12 cellular contexts compared by ENCODE assay signal in the genomic region with DNA sequence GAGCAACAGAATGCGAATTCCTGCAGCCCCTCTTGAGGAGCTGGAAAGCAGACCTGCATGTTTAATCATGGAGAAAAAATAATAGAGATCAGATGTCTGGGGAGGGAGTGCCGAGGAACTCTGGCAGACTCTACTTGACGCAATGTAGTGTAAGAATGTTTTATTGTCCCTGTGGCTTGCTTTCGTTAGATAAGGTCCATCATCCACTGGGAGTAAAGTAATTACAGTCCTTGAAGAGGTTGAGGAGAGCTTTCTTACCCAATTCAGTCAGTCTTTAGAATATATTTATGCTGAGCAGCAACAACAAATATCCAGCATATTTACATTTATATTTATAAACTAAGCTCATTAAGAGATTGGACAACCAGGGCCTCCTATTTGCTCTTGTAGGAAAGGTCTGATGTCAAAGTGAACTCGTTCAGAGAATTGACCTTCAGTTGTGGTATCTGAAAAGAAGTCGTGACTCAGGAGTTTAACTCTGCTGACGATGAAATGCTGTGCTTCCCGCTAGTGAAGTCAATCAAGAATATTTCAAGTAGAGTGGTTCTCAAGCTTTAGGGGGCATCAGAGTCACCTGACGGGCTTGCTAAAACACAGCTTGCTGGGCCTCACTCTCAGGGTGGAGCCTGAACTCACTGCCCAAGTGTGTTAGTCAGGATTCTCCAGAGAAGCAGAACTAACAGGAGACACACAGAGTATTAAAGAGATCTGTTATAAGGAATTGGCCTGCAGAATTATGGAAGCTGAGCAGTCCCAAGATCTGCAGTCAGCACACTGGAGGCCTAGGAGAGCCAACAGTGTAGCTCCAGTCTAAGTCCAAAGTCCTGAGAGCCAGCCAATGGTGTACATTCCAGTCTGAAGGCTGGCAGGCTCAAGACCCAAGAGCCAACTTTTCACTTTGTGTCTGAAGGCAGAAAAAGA.
A peak's percentile ranks its signal among the peaks of the same experiment; 100 is the strongest.
DNase-seq lines count a peak whose midpoint lies in the region; ATAC-seq, FAIRE-seq and TF ChIP-seq lines count a peak whose summit lies in the region.
"Had no signal": no experiment of that assay in that cellular context is flagged by ENCODE, and none has a peak within 500 bp of the region (broad histone marks: within the 10 kb centered on the region; RNA-seq: fewer than 3 reads in every experiment).

No MANE protein-coding gene starts in this region.

- TF ChIP-seq CTCF in heart right ventricle (IDR thresholded peaks at IDR 0.05) (no peak), MM.1S (IDR thresholded peaks at IDR 0.05; ENCODE audit: low read length) (no peak)

- H3K27me3 ChIP-seq in adipocyte (replicated peaks; ENCODE audit: control insufficient read depth, insufficient read depth, low read length) (no peaks in the 10 kb centered on the region), heart right ventricle (no peaks in the 10 kb centered on the region), MM.1S (replicated peaks; ENCODE audit: insufficient read depth, low read length) (no peaks in the 10 kb centered on the region)

- peaks cover 29% of the 10 kb centered on the region for H3K4me1 ChIP-seq in adipocyte (ENCODE audit: control insufficient read depth, insufficient read depth, low read length)
- peaks cover 0 to 7% (median 0%) of the 10 kb centered on the region in 9 donors for H3K4me1 ChIP-seq in heart right ventricle
- H3K4me1 ChIP-seq in MM.1S (ENCODE audit: low read length): peaks cover 9% of the 10 kb centered on the region; the same call in 1 of the 2 replicates

- H3K27ac ChIP-seq in heart right ventricle (peak overlapping the region in 5 of 10 donors; percentile 14 to 66 (median 41)), MM.1S (ENCODE audit: low read length) (no peak overlapping the region)

- H3K9me2 ChIP-seq in MM.1S (replicated peaks; ENCODE audit: insufficient read depth, low read length): no peaks in the 10 kb centered on the region

- H3K9me3 ChIP-seq in adipocyte (ENCODE audit: control insufficient read depth, low read length): no peaks in the 10 kb centered on the region
- H3K9me3 ChIP-seq in heart right ventricle: peaks cover 0 to 13% (median 6%) of the 10 kb centered on the region in 11 donors
- H3K9me3 ChIP-seq in MM.1S (replicated peaks; ENCODE audit: insufficient read depth, low read length): no peaks in the 10 kb centered on the region

- H3K4me2 ChIP-seq in MM.1S (ENCODE audit: low read depth, low read length): no peak overlapping the region

- peak in 7 of 8 donors; percentile 36 to 67 (median 58) for ATAC-seq in heart right ventricle
- no peak for ATAC-seq in HG03571 (IDR thresholded peaks at IDR 0.05; ENCODE audit: unreplicated experiment)
- ATAC-seq in esophagus mucosa: no peak

- no peak for FAIRE-seq in HTR-8/SVneo (lab: Jason Lieb, UNC)
- FAIRE-seq: endometrium, GM12891 had no signal

- H3K4me3 ChIP-seq in adipocyte (ENCODE audit: low read length) (peak overlapping the region; percentile 36), heart right ventricle (no peak overlapping the region), MM.1S (ENCODE audit: low read length) (no peak overlapping the region)

- WGBS in heart right ventricle, 2 donors: 66 to 70% methylated on average over 9 of the region's 9 CpGs

- no peaks in the 10 kb centered on the region for H4K20me1 ChIP-seq in MM.1S (ENCODE audit: insufficient read depth, low read length)

- peak overlapping the region; percentile 31 for H3K9ac ChIP-seq in adipocyte (ENCODE audit: low read length)
- no peak overlapping the region for H3K9ac ChIP-seq in MM.1S (ENCODE audit: low read length)

- H3K36me3 ChIP-seq in adipocyte (ENCODE audit: control insufficient read depth, insufficient read depth, low read length, severe bottlenecking): no peaks in the 10 kb centered on the region
- no peaks in the 10 kb centered on the region for H3K36me3 ChIP-seq in heart right ventricle
- H3K36me3 ChIP-seq in MM.1S (replicated peaks; ENCODE audit: insufficient read depth, low read length): no peaks in the 10 kb centered on the region

- H2AFZ ChIP-seq in MM.1S (ENCODE audit: low read length): no peak overlapping the region

- intact Hi-C loops in heart right ventricle (cut with DNase I) (no loop called here), posterior vena cava (cut with DNase I) (no loop called here)

- DNase-seq in GM03348 (ENCODE audit: low spot score) (peak; percentile 82), adipocyte (ENCODE audit: low read depth) (peak; percentile 72), heart right ventricle (peak in 1 of 2 donors; percentile 7), posterior vena cava (ENCODE audit: low spot score) (peak; percentile 80), HTR-8/SVneo (ENCODE audit: insufficient read length, low spot score) (no peak), MM.1S (no peak)
- DNase-seq: Calu3, NCI-H446 had no signal

- no peaks in the 10 kb centered on the region for H3F3A ChIP-seq in MM.1S (ENCODE audit: insufficient read depth, low read length)

- H3K79me2 ChIP-seq in MM.1S (ENCODE audit: low read length): no peaks in the 10 kb centered on the region

Comparison
In these comparisons a context has a peak if more than half of its experiments do, and no peak if none do; other contexts are left out.
1. DNase-seq: peak in GM03348 (single experiment), adipocyte (single experiment) and posterior vena cava (single experiment); none in HTR-8/SVneo (single experiment) and MM.1S (single experiment).
2. ATAC-seq: peak in heart right ventricle (7 of 8); none in HG03571 (single experiment) and esophagus mucosa (single experiment).